23 cellular contexts compared by ENCODE assay signal in genomic region chr16:88064011-88064888, GRCh38.
DNase-seq lines count a peak whose midpoint lies in the region; ATAC-seq and TF ChIP-seq lines count a peak whose summit lies in the region.
"Had no signal": no experiment of that assay in that cellular context is flagged by ENCODE, and none has a peak within 500 bp of the region (broad histone marks: within the 10 kb centered on the region; RNA-seq: fewer than 3 reads in every experiment).

No MANE protein-coding gene starts in this region.

- H3K27me3 ChIP-seq in heart right ventricle = no peaks in the 10 kb centered on the region
- H3K27me3 ChIP-seq in uterus = no peaks in the 10 kb centered on the region
- H3K27me3 ChIP-seq: brain microvascular endothelial cell, MG63 had no signal

- H3K27me3 Mint-ChIP-seq in mesothelial cell of epicardium (ENCODE audit: low read depth) = no peaks in the 10 kb centered on the region
- H3K27me3 Mint-ChIP-seq: activated naive CD8-positive, alpha-beta T cell treated with anti-CD3 and anti-CD28 coated beads for 36 hours; type B pancreatic cell had no signal

- H3K36me3 Mint-ChIP-seq in mesothelial cell of epicardium = peaks cover 9% of the 10 kb centered on the region

- no peak for TF ChIP-seq POLR2A in uterus (IDR thresholded peaks at IDR 0.05)

- H3K36me3 ChIP-seq in heart right ventricle (peaks cover 0 to 60% (median 0%) of the 10 kb centered on the region in 9 donors), uterus (no peaks in the 10 kb centered on the region)
- H3K36me3 ChIP-seq: brain microvascular endothelial cell, HAP-1, MG63 had no signal

- intact Hi-C loops in Right ventricle myocardium superior (cut with DNase I) (no loop called here), heart right ventricle (cut with DNase I) (loop anchor here in 1 of 10 donors (10.0 kb wide), 1 partner anchor 79 kb away; no protein-coding TSS in a partner anchor), uterus (cut with DNase I; ENCODE audit: low total_unique reads) (no loop called here)

- H3K27ac ChIP-seq in heart right ventricle = no peak overlapping the region
- H3K27ac ChIP-seq in cingulate gyrus (ENCODE audit: low read depth, low read length) = peak overlapping the region; percentile 10
- H3K27ac ChIP-seq in uterus = peak overlapping the region; percentile 55 to 64
- H3K27ac ChIP-seq: 22Rv1, epithelial cell of prostate, PC-9 had no signal

- TF ChIP-seq CTCF in heart right ventricle (IDR thresholded peaks at IDR 0.05) = no peak
- TF ChIP-seq CTCF in mesothelial cell of epicardium (IDR thresholded peaks at IDR 0.05; ENCODE audit: unreplicated experiment) = no peak
- TF ChIP-seq CTCF in uterus (IDR thresholded peaks at IDR 0.05) = no peak

- H3K27ac Mint-ChIP-seq in mesothelial cell of epicardium = peak overlapping the region; percentile 96
- H3K27ac Mint-ChIP-seq: activated naive CD8-positive, alpha-beta T cell treated with anti-CD3 and anti-CD28 coated beads for 36 hours; type B pancreatic cell had no signal

- peaks cover 25% of the 10 kb centered on the region for H3K4me1 Mint-ChIP-seq in mesothelial cell of epicardium
- H3K4me1 Mint-ChIP-seq: activated naive CD8-positive, alpha-beta T cell treated with anti-CD3 and anti-CD28 coated beads for 36 hours had no signal

- H3K4me3 Mint-ChIP-seq in mesothelial cell of epicardium = no peak overlapping the region
- H3K4me3 Mint-ChIP-seq: activated naive CD8-positive, alpha-beta T cell treated with anti-CD3 and anti-CD28 coated beads for 36 hours; type B pancreatic cell had no signal

- H3K9me3 ChIP-seq in heart right ventricle = no peaks in the 10 kb centered on the region
- no peaks in the 10 kb centered on the region for H3K9me3 ChIP-seq in uterus
- H3K9me3 ChIP-seq: HAP-1, MG63 had no signal

- H3K4me1 ChIP-seq in heart right ventricle (peaks cover 0 to 25% (median 20%) of the 10 kb centered on the region in 9 donors), uterus (peaks cover 5 to 10% of the 10 kb centered on the region in 2 donors)
- H3K4me1 ChIP-seq: HAP-1 had no signal

- ATAC-seq in Right ventricle myocardium superior (ENCODE audit: poor library complexity) (no peak), heart right ventricle (no peak), HG03432 (IDR thresholded peaks at IDR 0.05; ENCODE audit: unreplicated experiment) (no peak), GM18907 (IDR thresholded peaks at IDR 0.05; ENCODE audit: unreplicated experiment) (no peak)

- DNase-seq in Right ventricle myocardium superior (peak; percentile 29), heart right ventricle (no peak), mesothelial cell of epicardium (ENCODE audit: low spot score in 2 of 2, unreplicated experiment in 2 of 2) (no peak), uterus (no peak)
- no peak for DNase-seq in activated CD8-positive, alpha-beta memory T cell treated with anti-CD3 and anti-CD28 coated beads, Interleukin-2, amount 50 U/mL, for 4 hours
- DNase-seq: activated CD4-positive, CD25-positive, alpha-beta regulatory T cell; activated CD8-positive, alpha-beta memory T cell treated with anti-CD3 and anti-CD28 coated beads for 24 hours; activated naive CD8-positive, alpha-beta T cell treated with anti-CD3 and anti-CD28 coated beads for 36 hours; GDM1; MG63; NCI-H1694; NCI-H2227 treated with DMSO at 0.1 percent for 48 hours; PC-9; stimulated activated naive CD4-positive, alpha-beta T cell treated with Interleukin-2 at 50 U/mL for 16 hours; T-helper 9 cell had no signal

- H3K4me3 ChIP-seq in heart right ventricle = no peak overlapping the region
- no peak overlapping the region for H3K4me3 ChIP-seq in uterus
- H3K4me3 ChIP-seq: HAP-1, MG63, PC-9 had no signal

- no peaks in the 10 kb centered on the region for H3K9me3 Mint-ChIP-seq in mesothelial cell of epicardium
- H3K9me3 Mint-ChIP-seq: activated naive CD8-positive, alpha-beta T cell treated with anti-CD3 and anti-CD28 coated beads for 36 hours; type B pancreatic cell had no signal

- 96 to 97% methylated on average over 29 to 31 of the region's 31 CpGs for WGBS in heart right ventricle, 2 donors

Comparison
In these comparisons a context has a peak if more than half of its experiments do, and no peak if none do; other contexts are left out.
1. H3K27ac ChIP-seq: peak in cingulate gyrus (single experiment) and uterus (2 of 2); none in heart right ventricle (0 of 10).